In the genomic region with DNA sequence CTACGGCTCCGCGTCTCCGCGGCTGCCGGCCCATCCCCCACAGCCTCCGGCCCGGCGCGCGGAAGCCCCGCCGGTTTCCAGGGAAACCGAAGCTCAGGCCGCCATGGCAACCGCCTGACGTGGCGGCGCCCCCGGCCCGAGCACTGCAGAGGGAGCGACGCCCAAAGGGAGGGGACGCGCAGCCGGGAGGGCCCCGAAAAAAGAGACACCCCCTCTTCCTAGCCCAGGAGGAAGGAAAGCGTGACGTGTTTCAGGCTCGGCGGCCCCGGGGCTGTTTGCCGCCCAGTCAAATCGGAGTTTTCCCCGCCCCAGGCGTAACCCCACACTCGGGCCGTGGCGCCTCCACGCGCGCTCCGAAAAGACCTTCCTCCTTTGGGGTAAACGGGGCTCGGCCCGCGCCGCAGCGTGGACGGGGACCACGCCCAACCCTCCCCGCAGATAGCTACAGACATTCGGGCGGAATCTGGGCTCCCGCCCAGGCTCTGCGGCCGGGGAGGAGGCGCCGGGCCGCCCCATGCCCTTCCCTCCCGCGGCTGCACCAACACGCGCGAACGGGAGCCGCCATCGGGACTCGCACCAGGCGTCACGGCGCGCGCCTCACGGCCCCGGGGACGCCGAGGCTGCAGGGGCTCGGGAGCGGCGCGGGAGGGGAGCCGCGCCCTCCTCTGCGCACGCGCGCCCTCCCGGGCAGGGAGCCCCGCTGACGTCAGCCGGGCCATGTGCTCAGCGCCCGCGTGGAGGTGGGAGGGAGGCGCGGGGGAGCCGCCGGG, we compare ENCODE assay signal across 1 cellular context.
TF ChIP-seq lines count a peak whose summit lies in the region.

No MANE protein-coding gene starts in this region.

TF ChIP-seq in K562, 482 proteins besides CTCF, POLR2A, EP300 and RAD21 (continued from another document and continues in another):
- TF ChIP-seq HIVEP1 (CRISPR knock-in tag; IDR thresholded peaks at IDR 0.05) = no peak
- TF ChIP-seq GTF2A2 (tag; IDR thresholded peaks at IDR 0.05) = no peak
- TF ChIP-seq ZKSCAN8 (CRISPR knock-in tag; IDR thresholded peaks at IDR 0.05) = no peak
- TF ChIP-seq SUPT5H (IDR thresholded peaks at IDR 0.05) = peak; percentile 60
- TF ChIP-seq, protein P1, sequence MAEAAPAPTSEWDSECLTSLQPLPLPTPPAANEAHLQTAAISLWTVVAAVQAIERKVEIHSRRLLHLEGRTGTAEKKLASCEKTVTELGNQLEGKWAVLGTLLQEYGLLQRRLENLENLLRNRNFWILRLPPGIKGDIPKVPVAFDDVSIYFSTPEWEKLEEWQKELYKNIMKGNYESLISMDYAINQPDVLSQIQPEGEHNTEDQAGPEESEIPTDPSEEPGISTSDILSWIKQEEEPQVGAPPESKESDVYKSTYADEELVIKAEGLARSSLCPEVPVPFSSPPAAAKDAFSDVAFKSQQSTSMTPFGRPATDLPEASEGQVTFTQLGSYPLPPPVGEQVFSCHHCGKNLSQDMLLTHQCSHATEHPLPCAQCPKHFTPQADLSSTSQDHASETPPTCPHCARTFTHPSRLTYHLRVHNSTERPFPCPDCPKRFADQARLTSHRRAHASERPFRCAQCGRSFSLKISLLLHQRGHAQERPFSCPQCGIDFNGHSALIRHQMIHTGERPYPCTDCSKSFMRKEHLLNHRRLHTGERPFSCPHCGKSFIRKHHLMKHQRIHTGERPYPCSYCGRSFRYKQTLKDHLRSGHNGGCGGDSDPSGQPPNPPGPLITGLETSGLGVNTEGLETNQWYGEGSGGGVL (CRISPR knock-in tag; IDR thresholded peaks at IDR 0.05) = no peak
- TF ChIP-seq, protein P2, sequence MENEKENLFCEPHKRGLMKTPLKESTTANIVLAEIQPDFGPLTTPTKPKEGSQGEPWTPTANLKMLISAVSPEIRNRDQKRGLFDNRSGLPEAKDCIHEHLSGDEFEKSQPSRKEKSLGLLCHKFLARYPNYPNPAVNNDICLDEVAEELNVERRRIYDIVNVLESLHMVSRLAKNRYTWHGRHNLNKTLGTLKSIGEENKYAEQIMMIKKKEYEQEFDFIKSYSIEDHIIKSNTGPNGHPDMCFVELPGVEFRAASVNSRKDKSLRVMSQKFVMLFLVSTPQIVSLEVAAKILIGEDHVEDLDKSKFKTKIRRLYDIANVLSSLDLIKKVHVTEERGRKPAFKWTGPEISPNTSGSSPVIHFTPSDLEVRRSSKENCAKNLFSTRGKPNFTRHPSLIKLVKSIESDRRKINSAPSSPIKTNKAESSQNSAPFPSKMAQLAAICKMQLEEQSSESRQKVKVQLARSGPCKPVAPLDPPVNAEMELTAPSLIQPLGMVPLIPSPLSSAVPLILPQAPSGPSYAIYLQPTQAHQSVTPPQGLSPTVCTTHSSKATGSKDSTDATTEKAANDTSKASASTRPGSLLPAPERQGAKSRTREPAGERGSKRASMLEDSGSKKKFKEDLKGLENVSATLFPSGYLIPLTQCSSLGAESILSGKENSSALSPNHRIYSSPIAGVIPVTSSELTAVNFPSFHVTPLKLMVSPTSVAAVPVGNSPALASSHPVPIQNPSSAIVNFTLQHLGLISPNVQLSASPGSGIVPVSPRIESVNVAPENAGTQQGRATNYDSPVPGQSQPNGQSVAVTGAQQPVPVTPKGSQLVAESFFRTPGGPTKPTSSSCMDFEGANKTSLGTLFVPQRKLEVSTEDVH (IDR thresholded peaks at IDR 0.05; ENCODE audit: low read depth, partially characterized antibody) = no peak
- no peak for TF ChIP-seq RBM14 (IDR thresholded peaks at IDR 0.05; ENCODE audit: borderline replicate concordance, insufficient read depth, low read depth, low read length)
- TF ChIP-seq RBM22 (IDR thresholded peaks at IDR 0.05; ENCODE audit: low read depth, low read length, poor library complexity, severe bottlenecking) = peak; percentile 98
- TF ChIP-seq TRIM28 (IDR thresholded peaks at IDR 0.05) = no peak
- TF ChIP-seq, protein P3, sequence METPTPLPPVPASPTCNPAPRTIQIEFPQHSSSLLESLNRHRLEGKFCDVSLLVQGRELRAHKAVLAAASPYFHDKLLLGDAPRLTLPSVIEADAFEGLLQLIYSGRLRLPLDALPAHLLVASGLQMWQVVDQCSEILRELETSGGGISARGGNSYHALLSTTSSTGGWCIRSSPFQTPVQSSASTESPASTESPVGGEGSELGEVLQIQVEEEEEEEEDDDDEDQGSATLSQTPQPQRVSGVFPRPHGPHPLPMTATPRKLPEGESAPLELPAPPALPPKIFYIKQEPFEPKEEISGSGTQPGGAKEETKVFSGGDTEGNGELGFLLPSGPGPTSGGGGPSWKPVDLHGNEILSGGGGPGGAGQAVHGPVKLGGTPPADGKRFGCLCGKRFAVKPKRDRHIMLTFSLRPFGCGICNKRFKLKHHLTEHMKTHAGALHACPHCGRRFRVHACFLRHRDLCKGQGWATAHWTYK (CRISPR knock-in tag; IDR thresholded peaks at IDR 0.05) = no peak
- no peak for TF ChIP-seq ZNF644 (tag; IDR thresholded peaks at IDR 0.05; ENCODE audit: low read depth)
- TF ChIP-seq RBM34 (IDR thresholded peaks at IDR 0.05; ENCODE audit: borderline replicate concordance, insufficient read depth, low read length) = no peak
- TF ChIP-seq, protein P4, sequence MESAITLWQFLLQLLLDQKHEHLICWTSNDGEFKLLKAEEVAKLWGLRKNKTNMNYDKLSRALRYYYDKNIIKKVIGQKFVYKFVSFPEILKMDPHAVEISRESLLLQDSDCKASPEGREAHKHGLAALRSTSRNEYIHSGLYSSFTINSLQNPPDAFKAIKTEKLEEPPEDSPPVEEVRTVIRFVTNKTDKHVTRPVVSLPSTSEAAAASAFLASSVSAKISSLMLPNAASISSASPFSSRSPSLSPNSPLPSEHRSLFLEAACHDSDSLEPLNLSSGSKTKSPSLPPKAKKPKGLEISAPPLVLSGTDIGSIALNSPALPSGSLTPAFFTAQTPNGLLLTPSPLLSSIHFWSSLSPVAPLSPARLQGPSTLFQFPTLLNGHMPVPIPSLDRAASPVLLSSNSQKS (CRISPR knock-in tag; IDR thresholded peaks at IDR 0.05) = no peak
- no peak for TF ChIP-seq TGIF2 (CRISPR knock-in tag; IDR thresholded peaks at IDR 0.05)
- TF ChIP-seq PTRF (tag; IDR thresholded peaks at IDR 0.05) = no peak
- no peak for TF ChIP-seq SIX5 (IDR thresholded peaks at IDR 0.05; ENCODE audit: borderline replicate concordance in 1 of 2, insufficient read depth in 1 of 2, low read depth in 1 of 2, low read length in 2 of 2)
- TF ChIP-seq, protein P5, sequence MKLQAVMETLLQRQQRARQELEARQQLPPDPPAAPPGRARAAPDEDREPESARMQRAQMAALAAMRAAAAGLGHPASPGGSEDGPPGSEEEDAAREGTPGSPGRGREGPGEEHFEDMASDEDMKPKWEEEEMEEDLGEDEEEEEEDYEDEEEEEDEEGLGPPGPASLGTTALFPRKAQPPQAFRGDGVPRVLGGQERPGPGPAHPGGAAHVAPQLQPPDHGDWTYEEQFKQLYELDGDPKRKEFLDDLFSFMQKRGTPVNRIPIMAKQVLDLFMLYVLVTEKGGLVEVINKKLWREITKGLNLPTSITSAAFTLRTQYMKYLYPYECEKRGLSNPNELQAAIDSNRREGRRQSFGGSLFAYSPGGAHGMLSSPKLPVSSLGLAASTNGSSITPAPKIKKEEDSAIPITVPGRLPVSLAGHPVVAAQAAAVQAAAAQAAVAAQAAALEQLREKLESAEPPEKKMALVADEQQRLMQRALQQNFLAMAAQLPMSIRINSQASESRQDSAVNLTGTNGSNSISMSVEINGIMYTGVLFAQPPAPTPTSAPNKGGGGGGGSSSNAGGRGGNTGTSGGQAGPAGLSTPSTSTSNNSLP (IDR thresholded peaks at IDR 0.05; ENCODE audit: borderline replicate concordance, low read depth, low read length) = no peak
- peak; percentile 59 for TF ChIP-seq CCNT2 (IDR thresholded peaks at IDR 0.05; ENCODE audit: borderline replicate concordance, extremely low read depth, insufficient read length, low read depth, low read length)
- TF ChIP-seq EGR1 (conservative IDR thresholded peaks at IDR 0.05) = no peak
- no peak for TF ChIP-seq FOXJ2 (tag; IDR thresholded peaks at IDR 0.05)
- TF ChIP-seq, protein P6, sequence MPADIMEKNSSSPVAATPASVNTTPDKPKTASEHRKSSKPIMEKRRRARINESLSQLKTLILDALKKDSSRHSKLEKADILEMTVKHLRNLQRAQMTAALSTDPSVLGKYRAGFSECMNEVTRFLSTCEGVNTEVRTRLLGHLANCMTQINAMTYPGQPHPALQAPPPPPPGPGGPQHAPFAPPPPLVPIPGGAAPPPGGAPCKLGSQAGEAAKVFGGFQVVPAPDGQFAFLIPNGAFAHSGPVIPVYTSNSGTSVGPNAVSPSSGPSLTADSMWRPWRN (IDR thresholded peaks at IDR 0.05; ENCODE audit: low read depth) = no peak
- TF ChIP-seq, protein P7, sequence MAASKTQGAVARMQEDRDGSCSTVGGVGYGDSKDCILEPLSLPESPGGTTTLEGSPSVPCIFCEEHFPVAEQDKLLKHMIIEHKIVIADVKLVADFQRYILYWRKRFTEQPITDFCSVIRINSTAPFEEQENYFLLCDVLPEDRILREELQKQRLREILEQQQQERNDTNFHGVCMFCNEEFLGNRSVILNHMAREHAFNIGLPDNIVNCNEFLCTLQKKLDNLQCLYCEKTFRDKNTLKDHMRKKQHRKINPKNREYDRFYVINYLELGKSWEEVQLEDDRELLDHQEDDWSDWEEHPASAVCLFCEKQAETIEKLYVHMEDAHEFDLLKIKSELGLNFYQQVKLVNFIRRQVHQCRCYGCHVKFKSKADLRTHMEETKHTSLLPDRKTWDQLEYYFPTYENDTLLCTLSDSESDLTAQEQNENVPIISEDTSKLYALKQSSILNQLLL (CRISPR knock-in tag; IDR thresholded peaks at IDR 0.05; ENCODE audit: borderline replicate concordance) = no peak
- TF ChIP-seq KLF1 (tag; IDR thresholded peaks at IDR 0.05) = peak; percentile 94
- TF ChIP-seq KAT7 (CRISPR knock-in tag; IDR thresholded peaks at IDR 0.05; ENCODE audit: borderline replicate concordance) = no peak
- TF ChIP-seq ZNF197 (CRISPR knock-in tag; IDR thresholded peaks at IDR 0.05; ENCODE audit: low read depth) = no peak
- TF ChIP-seq ZNF165 (CRISPR knock-in tag; IDR thresholded peaks at IDR 0.05; ENCODE audit: borderline replicate concordance) = no peak
- no peak for TF ChIP-seq ZBTB1 (CRISPR knock-in tag; IDR thresholded peaks at IDR 0.05; ENCODE audit: borderline replicate concordance, low read depth)
- no peak for TF ChIP-seq SIRT6 (IDR thresholded peaks at IDR 0.05; ENCODE audit: low read depth, low read length)
- TF ChIP-seq, protein P8, sequence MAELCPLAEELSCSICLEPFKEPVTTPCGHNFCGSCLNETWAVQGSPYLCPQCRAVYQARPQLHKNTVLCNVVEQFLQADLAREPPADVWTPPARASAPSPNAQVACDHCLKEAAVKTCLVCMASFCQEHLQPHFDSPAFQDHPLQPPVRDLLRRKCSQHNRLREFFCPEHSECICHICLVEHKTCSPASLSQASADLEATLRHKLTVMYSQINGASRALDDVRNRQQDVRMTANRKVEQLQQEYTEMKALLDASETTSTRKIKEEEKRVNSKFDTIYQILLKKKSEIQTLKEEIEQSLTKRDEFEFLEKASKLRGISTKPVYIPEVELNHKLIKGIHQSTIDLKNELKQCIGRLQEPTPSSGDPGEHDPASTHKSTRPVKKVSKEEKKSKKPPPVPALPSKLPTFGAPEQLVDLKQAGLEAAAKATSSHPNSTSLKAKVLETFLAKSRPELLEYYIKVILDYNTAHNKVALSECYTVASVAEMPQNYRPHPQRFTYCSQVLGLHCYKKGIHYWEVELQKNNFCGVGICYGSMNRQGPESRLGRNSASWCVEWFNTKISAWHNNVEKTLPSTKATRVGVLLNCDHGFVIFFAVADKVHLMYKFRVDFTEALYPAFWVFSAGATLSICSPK (IDR thresholded peaks at IDR 0.05; ENCODE audit: borderline replicate concordance) = no peak
- no peak for TF ChIP-seq BRCA1 (IDR thresholded peaks at IDR 0.05)
- TF ChIP-seq BRCA1 (CRISPR knock-in tag; IDR thresholded peaks at IDR 0.05) = no peak
- no peak for TF ChIP-seq SETDB1 (IDR thresholded peaks at IDR 0.05; ENCODE audit: low read length)
- TF ChIP-seq HNRNPK (IDR thresholded peaks at IDR 0.05; ENCODE audit: low read depth, low read length, poor library complexity, severe bottlenecking) = no peak
- TF ChIP-seq TCF3 (CRISPR knock-in tag; IDR thresholded peaks at IDR 0.05) = no peak
- no peak for TF ChIP-seq SRSF3 (IDR thresholded peaks at IDR 0.05; ENCODE audit: insufficient read depth, low read length)
- no peak for TF ChIP-seq BCOR (IDR thresholded peaks at IDR 0.05)
- TF ChIP-seq MED1 (CRISPR knock-in tag; IDR thresholded peaks at IDR 0.05; ENCODE audit: borderline replicate concordance) = no peak
- no peak for TF ChIP-seq ZNF76 (CRISPR knock-in tag; IDR thresholded peaks at IDR 0.05; ENCODE audit: borderline replicate concordance)
- no peak for TF ChIP-seq ZNF133 (CRISPR knock-in tag; IDR thresholded peaks at IDR 0.05)
- TF ChIP-seq NFRKB (IDR thresholded peaks at IDR 0.05; ENCODE audit: low read depth) = peak; percentile 56; the same call in 1 of the 2 replicates
- no peak for TF ChIP-seq ZNF175 (CRISPR knock-in tag; IDR thresholded peaks at IDR 0.05; ENCODE audit: low read depth)
- TF ChIP-seq CREBBP (IDR thresholded peaks at IDR 0.05; ENCODE audit: low read depth, low read length) = no peak
- no peak for TF ChIP-seq CC2D1A (IDR thresholded peaks at IDR 0.05)
- no peak for TF ChIP-seq TCF7 (IDR thresholded peaks at IDR 0.05; ENCODE audit: borderline replicate concordance)
- TF ChIP-seq RUNX1 (IDR thresholded peaks at IDR 0.05; ENCODE audit: low read depth) = no peak
- TF ChIP-seq ILF3 (IDR thresholded peaks at IDR 0.05; ENCODE audit: borderline replicate concordance) = no peak
- no peak for TF ChIP-seq ZC3H11A (IDR thresholded peaks at IDR 0.05; ENCODE audit: low read depth, low read length)
- no peak for TF ChIP-seq PYGO2 (tag; IDR thresholded peaks at IDR 0.05)
- TF ChIP-seq, protein P9, sequence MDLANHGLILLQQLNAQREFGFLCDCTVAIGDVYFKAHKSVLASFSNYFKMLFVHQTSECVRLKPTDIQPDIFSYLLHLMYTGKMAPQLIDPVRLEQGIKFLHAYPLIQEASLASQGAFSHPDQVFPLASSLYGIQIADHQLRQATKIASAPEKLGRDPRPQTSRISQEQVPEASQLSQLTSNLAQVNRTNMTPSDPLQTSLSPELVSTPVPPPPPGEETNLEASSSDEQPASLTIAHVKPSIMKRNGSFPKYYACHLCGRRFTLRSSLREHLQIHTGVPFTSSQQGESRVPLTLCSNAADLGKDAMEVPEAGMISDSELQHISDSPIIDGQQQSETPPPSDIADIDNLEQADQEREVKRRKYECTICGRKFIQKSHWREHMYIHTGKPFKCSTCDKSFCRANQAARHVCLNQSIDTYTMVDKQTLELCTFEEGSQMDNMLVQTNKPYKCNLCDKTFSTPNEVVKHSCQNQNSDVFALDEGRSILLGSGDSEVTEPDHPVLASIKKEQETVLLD (IDR thresholded peaks at IDR 0.05) = peak; percentile 65; the same call in 1 of the 2 replicates
- TF ChIP-seq, protein P10, sequence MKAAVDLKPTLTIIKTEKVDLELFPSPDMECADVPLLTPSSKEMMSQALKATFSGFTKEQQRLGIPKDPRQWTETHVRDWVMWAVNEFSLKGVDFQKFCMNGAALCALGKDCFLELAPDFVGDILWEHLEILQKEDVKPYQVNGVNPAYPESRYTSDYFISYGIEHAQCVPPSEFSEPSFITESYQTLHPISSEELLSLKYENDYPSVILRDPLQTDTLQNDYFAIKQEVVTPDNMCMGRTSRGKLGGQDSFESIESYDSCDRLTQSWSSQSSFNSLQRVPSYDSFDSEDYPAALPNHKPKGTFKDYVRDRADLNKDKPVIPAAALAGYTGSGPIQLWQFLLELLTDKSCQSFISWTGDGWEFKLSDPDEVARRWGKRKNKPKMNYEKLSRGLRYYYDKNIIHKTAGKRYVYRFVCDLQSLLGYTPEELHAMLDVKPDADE (conservative IDR thresholded peaks at IDR 0.05; ENCODE audit: control insufficient read depth, low read depth, low read length) = peak; percentile 57; the same call in 1 of the 2 replicates
- no peak for TF ChIP-seq THRAP3 (IDR thresholded peaks at IDR 0.05; ENCODE audit: borderline replicate concordance)
- TF ChIP-seq POLR2B (IDR thresholded peaks at IDR 0.05; ENCODE audit: low read depth, partially characterized antibody) = no peak
